In genomic region chr19:31451686-31452325, GRCh38 we compare ENCODE assay signal across 29 cellular contexts.
A peak's percentile ranks its signal among the peaks of the same experiment; 100 is the strongest.
DNase-seq lines count a peak whose midpoint lies in the region; ATAC-seq and TF ChIP-seq lines count a peak whose summit lies in the region.
"Had no signal": no experiment of that assay in that cellular context is flagged by ENCODE, and none has a peak within 500 bp of the region (broad histone marks: within the 10 kb centered on the region; RNA-seq: fewer than 3 reads in every experiment).

No MANE protein-coding gene starts in this region.

- peak overlapping the region; percentile 88 for H2AFZ ChIP-seq in GM23338
- H2AFZ ChIP-seq in fibroblast of lung (ENCODE audit: low read length), result peak overlapping the region; percentile 1
- H2AFZ ChIP-seq in trophoblast cell (ENCODE audit: insufficient read depth, low read length, poor library complexity), result no peak overlapping the region

- peaks cover 2% of the 10 kb centered on the region; the same call in 1 of the 3 replicates for H3K4me1 Mint-ChIP-seq in GM23338
- H3K4me1 Mint-ChIP-seq: activated CD4-positive, alpha-beta memory T cell treated with anti-CD3 and anti-CD28 coated beads, Interleukin-2, amount 10 ng/mL, durations not matched to agents 7 days and 5 days; natural killer cell had no signal

- H3K4ac ChIP-seq in trophoblast cell (ENCODE audit: low read depth, low read length), result no peak overlapping the region

- H3K4me1 ChIP-seq in GM23338 (ENCODE audit: insufficient read depth) (no peaks in the 10 kb centered on the region), fibroblast of lung (ENCODE audit: control insufficient read depth, extremely low read depth, insufficient read depth, low read length) (peaks cover 3% of the 10 kb centered on the region), trophoblast cell (ENCODE audit: control insufficient read depth in 1 of 2, insufficient read depth in 2 of 2, low read length in 2 of 2) (no peaks in the 10 kb centered on the region), psoas muscle (no peaks in the 10 kb centered on the region)
- H3K4me1 ChIP-seq: transverse colon had no signal

- no peak overlapping the region for H3K4me3 Mint-ChIP-seq in GM23338
- H3K4me3 Mint-ChIP-seq: activated CD4-positive, alpha-beta memory T cell treated with anti-CD3 and anti-CD28 coated beads, Interleukin-2, amount 10 ng/mL, durations not matched to agents 7 days and 5 days; natural killer cell had no signal

- H3K14ac ChIP-seq in trophoblast cell (ENCODE audit: low read length), result no peak overlapping the region

- no peak overlapping the region for H3K23ac ChIP-seq in trophoblast cell (ENCODE audit: low read length)

- H2BK120ac ChIP-seq in trophoblast cell (ENCODE audit: insufficient read depth, low read length, poor library complexity), result no peak overlapping the region

- TF ChIP-seq CTCF in GM23338 (conservative IDR thresholded peaks at IDR 0.05; ENCODE audit: low read depth in 2 of 2) (no peak), fibroblast of lung (conservative IDR thresholded peaks at IDR 0.05 in 1 of 2, IDR thresholded peaks at IDR 0.05 in 1 of 2; ENCODE audit: low read depth in 1 of 2, low read length in 2 of 2) (no peak), psoas muscle (IDR thresholded peaks at IDR 0.05) (no peak)

- H4K91ac ChIP-seq in trophoblast cell (ENCODE audit: low read depth, low read length), result no peak overlapping the region

- H4K12ac ChIP-seq in trophoblast cell (ENCODE audit: low read depth, low read length), result no peak overlapping the region

- no peaks in the 10 kb centered on the region for H4K20me1 ChIP-seq in GM23338 (replicated peaks; ENCODE audit: insufficient read depth)
- no peaks in the 10 kb centered on the region for H4K20me1 ChIP-seq in fibroblast of lung (ENCODE audit: control insufficient read depth, extremely low read depth, insufficient read depth, low read length)

- H3K27me3 ChIP-seq in GM23338 (ENCODE audit: insufficient read depth), result no peaks in the 10 kb centered on the region
- H3K27me3 ChIP-seq in fibroblast of lung (ENCODE audit: control insufficient read depth, insufficient read depth, low read length), result no peaks in the 10 kb centered on the region
- no peaks in the 10 kb centered on the region for H3K27me3 ChIP-seq in trophoblast cell (ENCODE audit: insufficient read depth, low read length)
- H3K27me3 ChIP-seq in psoas muscle (ENCODE audit: insufficient read depth in 3 of 3, low read length in 2 of 3), result no peaks in the 10 kb centered on the region
- H3K27me3 ChIP-seq: transverse colon had no signal

- H3K4me3 ChIP-seq in GM23338, result no peak overlapping the region
- H3K4me3 ChIP-seq in fibroblast of lung (replicated peaks in 1 of 4; ENCODE audit: control extremely low read depth in 1 of 4, insufficient read depth in 1 of 4, low read depth in 3 of 4, low read length in 4 of 4), result no peak overlapping the region
- no peak overlapping the region for H3K4me3 ChIP-seq in trophoblast cell (ENCODE audit: low read depth, low read length)
- H3K4me3 ChIP-seq in psoas muscle, result no peak overlapping the region
- H3K4me3 ChIP-seq: esophagus muscularis mucosa, SK-N-MC, transverse colon had no signal

- H3K36me3 ChIP-seq in GM23338 (ENCODE audit: insufficient read depth) (no peaks in the 10 kb centered on the region), fibroblast of lung (ENCODE audit: control insufficient read depth, insufficient read depth, low read length) (no peaks in the 10 kb centered on the region), trophoblast cell (ENCODE audit: control insufficient read depth in 1 of 2, insufficient read depth in 2 of 2, low read length in 2 of 2) (no peaks in the 10 kb centered on the region), psoas muscle (ENCODE audit: insufficient read depth in 1 of 2, low read depth in 1 of 2) (no peaks in the 10 kb centered on the region)
- H3K36me3 ChIP-seq: esophagus muscularis mucosa, transverse colon had no signal

- H3K9ac ChIP-seq in fibroblast of lung (ENCODE audit: insufficient read depth, low read length) (no peak overlapping the region), trophoblast cell (ENCODE audit: low read length) (no peak overlapping the region)

- no peak overlapping the region for H2BK5ac ChIP-seq in trophoblast cell (ENCODE audit: low read depth, low read length, poor library complexity)

- H3K4me2 ChIP-seq in GM23338 (no peak overlapping the region), fibroblast of lung (ENCODE audit: extremely low read depth, insufficient read depth, low read length) (no peak overlapping the region), trophoblast cell (ENCODE audit: low read length) (no peak overlapping the region)

- H3K9me3 ChIP-seq in fibroblast of lung (ENCODE audit: control insufficient read depth, insufficient read depth, low read depth, low read length) (no peaks in the 10 kb centered on the region), trophoblast cell (ENCODE audit: insufficient read depth, low read depth, low read length) (no peaks in the 10 kb centered on the region), psoas muscle (no peaks in the 10 kb centered on the region)
- H3K9me3 ChIP-seq: esophagus muscularis mucosa, transverse colon had no signal

- H3K79me2 ChIP-seq in GM23338 (replicated peaks; ENCODE audit: insufficient read depth) (no peaks in the 10 kb centered on the region), fibroblast of lung (ENCODE audit: control insufficient read depth, insufficient read depth, low read length) (no peaks in the 10 kb centered on the region), trophoblast cell (ENCODE audit: control insufficient read depth, insufficient read depth, low read length, poor library complexity) (no peaks in the 10 kb centered on the region)

- H3K9me3 Mint-ChIP-seq in GM23338, result peaks cover under 1% of the 10 kb centered on the region; the same call in 1 of the 3 replicates
- H3K9me3 Mint-ChIP-seq: activated CD4-positive, alpha-beta memory T cell treated with anti-CD3 and anti-CD28 coated beads, Interleukin-2, amount 10 ng/mL, durations not matched to agents 7 days and 5 days; activated naive CD4-positive, alpha-beta T cell treated with anti-CD3 and anti-CD28 coated beads, Interleukin-2, amount 50 U/mL, for 72 hours; natural killer cell had no signal

- intact Hi-C loops in psoas muscle (cut with DNase I), result no loop called here

- H2BK12ac ChIP-seq in trophoblast cell (ENCODE audit: low read length), result no peak overlapping the region

- no peak overlapping the region for H4K8ac ChIP-seq in trophoblast cell (ENCODE audit: low read depth, low read length)

- H3F3A ChIP-seq in GM23338 (replicated peaks; ENCODE audit: low read depth), result no peaks in the 10 kb centered on the region

- H2AK5ac ChIP-seq in trophoblast cell (ENCODE audit: low read length), result no peak overlapping the region

- no CpG with 5 or more reads among the region's 10 CpGs for WGBS in trophoblast cell (ENCODE audit: extremely low coverage, insufficient coverage, insufficient read length)
- WGBS in psoas muscle, 3 donors, result 37 to 43% (median 37%) methylated on average over 10 of the region's 10 CpGs

- no peak overlapping the region for H3K18ac ChIP-seq in trophoblast cell (ENCODE audit: low read length)

- no peak for DNase-seq in GM23338 (ENCODE audit: low spot score)
- DNase-seq in RPMI7951 (ENCODE audit: low read depth), result peak; percentile 72
- peak in 1 of 2 donors; percentile 53 for DNase-seq in fibroblast of lung (ENCODE audit: low read depth in 2 of 2)
- peak; percentile 37 to 47 for DNase-seq in trophoblast cell
- DNase-seq in psoas muscle, result no peak
- no peak for DNase-seq in NCI-H2029 treated with DMSO at 0.1 percent for 48 hours (lab: John Stamatoyannopoulos, UW)
- DNase-seq: activated CD4-positive, alpha-beta memory T cell treated with anti-CD3 and anti-CD28 coated beads, Interleukin-2, amount 10 ng/mL, durations not matched to agents 7 days and 5 days; activated CD8-positive, alpha-beta memory T cell treated with anti-CD3 and anti-CD28 coated beads, Interleukin-2, amount 50 U/mL, for 48 hours; anterior cingulate cortex; C1 segment of cervical spinal cord; COR-L47; cortex of kidney; DMS53; islet precursor cell; left ventricle myocardium superior; midbrain; natural killer cell; NCI-H1092 treated with DMSO at 0.1 percent for 48 hours; NCI-H1930; NCI-H226; NCI-H774; retina; stimulated activated CD4-positive, alpha-beta T cell treated with anti-CD3 and anti-CD28 coated beads, Interleukin-2, amount 100 ng/mL, for 48 hours; transverse colon had no signal

- ATAC-seq in GM23338, result no peak
- ATAC-seq in psoas muscle, result no peak
- no peak for ATAC-seq in HG03521 (IDR thresholded peaks at IDR 0.05; ENCODE audit: unreplicated experiment)
- ATAC-seq: activated CD4-positive, CD25-positive, alpha-beta regulatory T cell treated with anti-CD3 and anti-CD28 coated beads, Interleukin-2, amount 50 U/mL, for 24 hours; activated naive CD4-positive, alpha-beta T cell treated with anti-CD3 and anti-CD28 coated beads, Interleukin-2, amount 50 U/mL, for 72 hours; left ventricle myocardium superior; natural killer cell had no signal

- H3K9me2 ChIP-seq in GM23338 (ENCODE audit: insufficient read depth), result peaks cover 3% of the 10 kb centered on the region; the same call in 1 of the 2 replicates

- peaks cover 2% of the 10 kb centered on the region for H3K27me3 Mint-ChIP-seq in GM23338 (ENCODE audit: insufficient read depth, low read depth, poor library complexity)
- H3K27me3 Mint-ChIP-seq: activated CD4-positive, alpha-beta memory T cell treated with anti-CD3 and anti-CD28 coated beads, Interleukin-2, amount 10 ng/mL, durations not matched to agents 7 days and 5 days had no signal

- H3K36me3 Mint-ChIP-seq in GM23338 (ENCODE audit: low read depth), result no peaks in the 10 kb centered on the region
- H3K36me3 Mint-ChIP-seq: natural killer cell had no signal

- H3K27ac Mint-ChIP-seq in GM23338, result no peak overlapping the region
- H3K27ac Mint-ChIP-seq: activated CD4-positive, alpha-beta memory T cell treated with anti-CD3 and anti-CD28 coated beads, Interleukin-2, amount 10 ng/mL, durations not matched to agents 7 days and 5 days; activated naive CD4-positive, alpha-beta T cell treated with anti-CD3 and anti-CD28 coated beads, Interleukin-2, amount 50 U/mL, for 72 hours; natural killer cell had no signal

- H3K27ac ChIP-seq in GM23338 (ENCODE audit: low read depth) (no peak overlapping the region), fibroblast of lung (ENCODE audit: insufficient read depth, low read length) (no peak overlapping the region), trophoblast cell (ENCODE audit: low read depth, low read length) (no peak overlapping the region), psoas muscle (no peak overlapping the region)
- H3K27ac ChIP-seq: esophagus muscularis mucosa, SK-N-MC, transverse colon had no signal

- no peaks in the 10 kb centered on the region for H3K79me1 ChIP-seq in trophoblast cell (ENCODE audit: low read length)

TF ChIP-seq in GM23338, 12 proteins besides CTCF, POLR2A, EP300 and RAD21 (continues in another document):
- no peak for TF ChIP-seq CREB1 (CRISPR knock-in tag; IDR thresholded peaks at IDR 0.05; ENCODE audit: low read depth)
- no peak for TF ChIP-seq POLR2AphosphoS5 (IDR thresholded peaks at IDR 0.05; ENCODE audit: low read depth)
- TF ChIP-seq EZH2 (IDR thresholded peaks at IDR 0.05; ENCODE audit: low read depth, unreplicated experiment), result no peak

Comparison
In these comparisons a context has a peak if more than half of its experiments do, and no peak if none do; other contexts are left out.
1. DNase-seq: peak in RPMI7951 (single experiment) and trophoblast cell (2 of 2); none in GM23338 (single experiment), psoas muscle (0 of 2) and NCI-H2029 treated with DMSO at 0.1 percent for 48 hours (single experiment).